ENCODE assay signal across 8 cellular contexts in the genomic region with DNA sequence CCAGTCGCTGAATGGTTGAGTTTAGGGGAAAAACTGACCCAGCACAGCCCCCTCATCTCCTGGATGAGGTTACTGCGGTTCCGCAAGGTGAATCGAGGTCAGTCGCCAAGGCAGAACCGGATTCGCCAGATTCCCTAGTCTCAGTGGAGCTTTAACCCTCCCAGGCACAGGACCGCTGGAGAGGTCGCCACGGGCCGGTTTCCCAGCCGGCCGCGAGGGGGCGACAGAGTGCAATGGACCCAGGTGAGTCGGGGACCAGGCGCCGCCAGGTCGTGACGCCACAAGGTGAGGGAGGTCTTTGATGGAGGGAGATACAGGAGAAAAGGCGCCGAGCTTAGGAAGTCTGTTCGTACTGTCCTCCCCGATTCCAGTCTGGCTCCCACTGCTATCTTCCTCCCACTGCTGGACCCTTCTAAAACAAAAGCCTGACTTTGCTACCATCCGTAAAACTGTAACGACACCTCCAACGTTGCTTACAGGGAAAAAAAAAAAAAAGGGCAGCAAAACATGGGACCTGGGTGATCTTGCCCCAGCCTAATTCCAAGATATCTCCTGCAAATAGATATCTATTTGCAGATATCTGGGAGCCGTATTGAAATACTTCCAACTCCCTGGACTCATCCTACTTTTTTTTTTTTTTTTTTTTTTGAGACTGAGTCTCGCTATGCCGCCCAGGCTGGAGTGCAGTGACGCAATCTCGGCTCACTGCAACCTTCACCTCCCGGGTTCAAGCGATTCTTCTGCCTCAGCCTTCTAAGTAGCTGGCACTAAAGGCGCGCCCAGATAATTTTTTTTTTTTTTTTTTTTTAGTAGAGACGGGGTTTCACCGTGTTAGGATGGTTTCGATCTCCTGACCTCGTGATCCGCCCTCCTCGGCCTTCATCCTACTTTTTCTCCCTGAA. TPM values are rescaled to one million over a fixed set of nuclear protein-coding genes. Genes with fewer than 3 reads are reported as not detected.
DNase-seq lines count a peak whose midpoint lies in the region; ATAC-seq, FAIRE-seq and TF ChIP-seq lines count a peak whose summit lies in the region.

No MANE protein-coding gene starts in this region.

- H3K36me3 ChIP-seq in neural progenitor cell (no peaks in the 10 kb centered on the region), stomach (no peaks in the 10 kb centered on the region)

- H3K9ac ChIP-seq in neural progenitor cell = no peak overlapping the region

- no peak overlapping the region for H3K27ac Mint-ChIP-seq in neural progenitor cell

- no peak for ATAC-seq in GM21360 (IDR thresholded peaks at IDR 0.05; ENCODE audit: unreplicated experiment)

- TF ChIP-seq EP300 in stomach (IDR thresholded peaks at IDR 0.05) = no peak

- TF ChIP-seq CTCF in GM12865 (IDR thresholded peaks at IDR 0.05; ENCODE audit: insufficient read depth, low read depth, low read length, missing control alignments) (peak; percentile 99), neural progenitor cell (IDR thresholded peaks at IDR 0.05) (peak; percentile 99), stomach (IDR thresholded peaks at IDR 0.05) (peak in 6 of 7 experiments; percentile 63 to 99 (median 94))

- H3K27me3 Mint-ChIP-seq in neural progenitor cell (ENCODE audit: insufficient read depth, low read depth) = peaks cover 26% of the 10 kb centered on the region

- peaks cover 27% of the 10 kb centered on the region for H3F3A ChIP-seq in neural progenitor cell (ENCODE audit: low read depth)

- no peaks in the 10 kb centered on the region for H3K36me3 Mint-ChIP-seq in neural progenitor cell

- H3K27me3 ChIP-seq in neural progenitor cell = no peaks in the 10 kb centered on the region
- peaks cover 0 to 6% (median 0%) of the 10 kb centered on the region in 3 donors for H3K27me3 ChIP-seq in stomach

- no peak for TF ChIP-seq POLR2A in stomach (IDR thresholded peaks at IDR 0.05)

- peaks cover 23% of the 10 kb centered on the region for H3K79me2 ChIP-seq in neural progenitor cell (ENCODE audit: low read depth)

- peaks cover 9% of the 10 kb centered on the region for H3K4me1 ChIP-seq in neural progenitor cell
- peaks cover 26 to 62% (median 47%) of the 10 kb centered on the region in 4 donors for H3K4me1 ChIP-seq in stomach

- intact Hi-C loops in stomach (cut with DNase I; ENCODE audit: low total_unique reads) = no loop called here

- H3K9me3 ChIP-seq in neural progenitor cell (ENCODE audit: low read depth) = no peaks in the 10 kb centered on the region
- no peaks in the 10 kb centered on the region for H3K9me3 ChIP-seq in stomach

- peaks cover 12% of the 10 kb centered on the region for H4K20me1 ChIP-seq in neural progenitor cell (ENCODE audit: low read depth)

- WGBS in stomach, 5 donors = 1 to 2% (median 2%) methylated on average over 33 to 42 of the region's 42 CpGs

- peak overlapping the region; percentile 98 for H3K4me2 ChIP-seq in neural progenitor cell

- DNase-seq in GM12865 (ENCODE audit: low read depth) (peak; percentile 89), M059J (ENCODE audit: low read depth) (peak; percentile 70), SHP77 treated with DMSO at 0.1 percent for 48 hours (lab: John Stamatoyannopoulos, UW) (peak; percentile 65), activated gamma-delta T cell treated with Interleukin-2 at 50 U/mL for 16 hours (peak; percentile 90), frontal cortex (ENCODE audit: low spot score in 2 of 2) (peak; percentile 66 to 79), neural progenitor cell (ENCODE audit: low spot score) (peak; percentile 88), stomach (peak; percentile 97)

- peak overlapping the region; percentile 94 for H3K4me3 Mint-ChIP-seq in neural progenitor cell

- H3K4me1 Mint-ChIP-seq in neural progenitor cell = peaks cover 21% of the 10 kb centered on the region

- H3K27ac ChIP-seq in neural progenitor cell (no peak overlapping the region), stomach (peak overlapping the region; percentile 92 to 96 (median 95))

- no peak for FAIRE-seq in frontal cortex (lab: Jason Lieb, UNC)

- no peaks in the 10 kb centered on the region for H3K9me3 Mint-ChIP-seq in neural progenitor cell

- H3K4me3 ChIP-seq in GM12865 (ENCODE audit: low read depth, low read length) = peak overlapping the region; percentile 77
- peak overlapping the region; percentile 8 for H3K4me3 ChIP-seq in neural progenitor cell
- peak overlapping the region; percentile 83 to 94 (median 92) for H3K4me3 ChIP-seq in stomach

- H2AFZ ChIP-seq in neural progenitor cell (replicated peaks) = no peak overlapping the region

RNA-seq across cellular contexts. Expression of gene GGA1, which starts 1.4 kb away (rescaled TPM):
- total RNA-seq in M059J (2014; rRNA removed; shearing (Covaris generic)) = 11.7 and 21.8 TPM in 2 replicates
- 34.2 TPM for total RNA-seq in frontal cortex
- total RNA-seq in neural progenitor cell (ENCODE audit: low replicate concordance) = 62.3 and 71.7 TPM in 2 replicates
- 10 to 100 TPM; 39.5 to 87.9 (median 55.6) TPM for total RNA-seq in stomach
- polyA plus RNA-seq in stomach = 10 to 100 TPM; 30.3 to 43.6 (median 34.1) TPM

RNA-seq across cellular contexts. Expression of gene LGALS2, which starts 27.4 kb away (rescaled TPM):
- not detected in 2 replicates for total RNA-seq in M059J (2014; rRNA removed; shearing (Covaris generic))
- total RNA-seq in frontal cortex (not detected), neural progenitor cell (ENCODE audit: low replicate concordance) (not detected in 2 replicates), stomach (1 to 10 TPM in 1 of 5 donors, not detected in 4; 4.2 TPM)
- polyA plus RNA-seq in stomach = 1 to 10 TPM; 4.1 to 7.1 (median 5.0) TPM

RNA-seq across cellular contexts. Expression of gene SH3BP1, which starts 32.2 kb away (rescaled TPM):
- 0.86 and 1.5 TPM in 2 replicates for total RNA-seq in M059J (2014; rRNA removed; shearing (Covaris generic))
- total RNA-seq in frontal cortex (0.82 TPM), neural progenitor cell (ENCODE audit: low replicate concordance) (10.3 and 10.9 TPM in 2 replicates), stomach (100 to 1,000 TPM in 1 of 5 donors, 10 to 100 TPM in 1, 1 to 10 TPM in 2, not detected in 1; 1.6 to 135 (median 7.3) TPM)
- 10 to 100 TPM in 1 of 3 donors, 1 to 10 TPM in 2; 8.7 to 12.8 (median 9.5) TPM for polyA plus RNA-seq in stomach

RNA-seq across cellular contexts. Expression of gene CDC42EP1, which starts 47.0 kb away (rescaled TPM):
- 44.3 and 51.7 TPM in 2 replicates for total RNA-seq in M059J (2014; rRNA removed; shearing (Covaris generic))
- total RNA-seq in frontal cortex (1.6 TPM), neural progenitor cell (ENCODE audit: low replicate concordance) (0.84 and 1.8 TPM in 2 replicates), stomach (100 to 1,000 TPM in 2 of 5 donors, 10 to 100 TPM in 3; 28.6 to 195 (median 66.3) TPM)
- 100 to 1,000 TPM in 1 of 3 donors, 10 to 100 TPM in 2; 70.2 to 112 (median 90.1) TPM for polyA plus RNA-seq in stomach

RNA-seq across cellular contexts. Expression of gene PDXP, which starts 51.3 kb away (rescaled TPM):
- total RNA-seq in M059J (2014; rRNA removed; shearing (Covaris generic)) = 29.8 and 32.6 TPM in 2 replicates
- total RNA-seq in frontal cortex (44.0 TPM), neural progenitor cell (ENCODE audit: low replicate concordance) (25.1 and 57.0 TPM in 2 replicates), stomach (10 to 100 TPM in 1 of 5 donors, 1 to 10 TPM in 4; 2.9 to 72.1 (median 5.4) TPM)
- 10 to 100 TPM in 1 of 3 donors, 1 to 10 TPM in 2; 6.4 to 11.8 (median 8.1) TPM for polyA plus RNA-seq in stomach

Comparison
In these comparisons a context has a peak if more than half of its experiments do, and no peak if none do; other contexts are left out.
1. H3K4me3 ChIP-seq: peak in every context shown above with its lines; median percentile 92 in stomach; 77 in GM12865; 8 in neural progenitor cell.